18 cellular contexts compared by ENCODE assay signal in genomic region chr7:129073204-129073603, GRCh38. TPM values are rescaled to one million over a fixed set of nuclear protein-coding genes. Genes with fewer than 3 reads are reported as not detected.
A peak's percentile ranks its signal among the peaks of the same experiment; 100 is the strongest.
DNase-seq lines count a peak whose midpoint lies in the region; ATAC-seq and TF ChIP-seq lines count a peak whose summit lies in the region.
"Had no signal": no experiment of that assay in that cellular context is flagged by ENCODE, and none has a peak within 500 bp of the region (broad histone marks: within the 10 kb centered on the region; RNA-seq: fewer than 3 reads in every experiment).

No MANE protein-coding gene starts in this region.

- CTCF ChIA-PET in activated CD8-positive, alpha-beta memory T cell treated with anti-CD3 and anti-CD28 coated beads, Interleukin-2, amount 10 ng/mL, durations not matched to agents 7 days and 5 days (lab: Charles Lee) = interaction anchor here (1.3 kb wide), 1 partner anchor 19 kb away, joined by 9 read pairs; no protein-coding TSS in a partner anchor

- peak overlapping the region; percentile 13 for H3K27ac Mint-ChIP-seq in activated CD8-positive, alpha-beta memory T cell treated with anti-CD3 and anti-CD28 coated beads, Interleukin-2, amount 10 ng/mL, durations not matched to agents 7 days and 5 days
- H3K27ac Mint-ChIP-seq in osteocyte (ENCODE audit: unreplicated experiment) = no peak overlapping the region

- no peaks in the 10 kb centered on the region for H4K20me1 ChIP-seq in KMS-11 (ENCODE audit: insufficient read depth)

- H3K27me3 ChIP-seq in KMS-11 (ENCODE audit: insufficient read depth, low read depth) (no peaks in the 10 kb centered on the region), SJSA1 (replicated peaks) (no peaks in the 10 kb centered on the region)

- H3K4me1 ChIP-seq in KMS-11 (ENCODE audit: low read depth, poor library complexity, severe bottlenecking) (peaks cover 36% of the 10 kb centered on the region), SJSA1 (replicated peaks) (peaks cover 42% of the 10 kb centered on the region)

- no peaks in the 10 kb centered on the region for H3K9me3 Mint-ChIP-seq in activated CD8-positive, alpha-beta memory T cell treated with anti-CD3 and anti-CD28 coated beads, Interleukin-2, amount 10 ng/mL, durations not matched to agents 7 days and 5 days (ENCODE audit: low read depth)
- no peaks in the 10 kb centered on the region for H3K9me3 Mint-ChIP-seq in osteocyte (ENCODE audit: unreplicated experiment)

- DNase-seq in activated CD8-positive, alpha-beta memory T cell treated with anti-CD3 and anti-CD28 coated beads, Interleukin-2, amount 10 ng/mL, durations not matched to agents 7 days and 5 days = no peak
- DNase-seq in activated CD8-positive, alpha-beta memory T cell treated with anti-CD3 and anti-CD28 coated beads, Interleukin-2, amount 50 U/mL, for 48 hours = no peak
- DNase-seq in SJSA1 (ENCODE audit: low read depth in 1 of 2, low spot score in 2 of 2) = no peak
- DNase-seq in osteocyte (ENCODE audit: extremely low spot score, unreplicated experiment) = peak; percentile 19
- DNase-seq: DMS79, NCI-H1694, NCI-H2081, NCI-H2171, NCI-H345, NCI-H524, NCI-H774 had no signal

- H3K36me3 ChIP-seq in KMS-11 (ENCODE audit: insufficient read depth) (no peaks in the 10 kb centered on the region), SJSA1 (no peaks in the 10 kb centered on the region)

- H3K27ac ChIP-seq in KMS-11 = peak overlapping the region; percentile 82
- H3K27ac ChIP-seq in SJSA1 = peak overlapping the region; percentile 55; the same call in 1 of the 2 replicates
- H3K27ac ChIP-seq: 22Rv1, C4-2B had no signal

- peaks cover 5% of the 10 kb centered on the region for H3K27me3 Mint-ChIP-seq in activated CD8-positive, alpha-beta memory T cell treated with anti-CD3 and anti-CD28 coated beads, Interleukin-2, amount 10 ng/mL, durations not matched to agents 7 days and 5 days
- peaks cover 30% of the 10 kb centered on the region for H3K27me3 Mint-ChIP-seq in osteocyte (ENCODE audit: unreplicated experiment)

- no peak overlapping the region for H3K4me3 ChIP-seq in KMS-11 (IDR thresholded peaks at IDR 0.05; ENCODE audit: insufficient read depth, low read depth, low read length)
- no peak overlapping the region for H3K4me3 ChIP-seq in SJSA1

- H3K79me2 ChIP-seq in KMS-11 (ENCODE audit: insufficient read depth, low read depth) = no peaks in the 10 kb centered on the region

- H3K36me3 Mint-ChIP-seq in activated CD8-positive, alpha-beta memory T cell treated with anti-CD3 and anti-CD28 coated beads, Interleukin-2, amount 10 ng/mL, durations not matched to agents 7 days and 5 days = no peaks in the 10 kb centered on the region
- no peaks in the 10 kb centered on the region for H3K36me3 Mint-ChIP-seq in osteocyte (ENCODE audit: unreplicated experiment)

- ATAC-seq in activated CD8-positive, alpha-beta memory T cell treated with anti-CD3 and anti-CD28 coated beads, Interleukin-2, amount 10 ng/mL, durations not matched to agents 7 days and 5 days = peak; percentile 18
- ATAC-seq in GM21447 (IDR thresholded peaks at IDR 0.05; ENCODE audit: unreplicated experiment) (no peak), GM21737 (IDR thresholded peaks at IDR 0.05; ENCODE audit: unreplicated experiment) (no peak), HG03442 (IDR thresholded peaks at IDR 0.05; ENCODE audit: unreplicated experiment) (no peak)
- ATAC-seq: HCT116 had no signal

- H3K4me1 Mint-ChIP-seq in activated CD8-positive, alpha-beta memory T cell treated with anti-CD3 and anti-CD28 coated beads, Interleukin-2, amount 10 ng/mL, durations not matched to agents 7 days and 5 days = peaks cover 29% of the 10 kb centered on the region
- no peaks in the 10 kb centered on the region for H3K4me1 Mint-ChIP-seq in osteocyte (ENCODE audit: unreplicated experiment)

- peak overlapping the region; percentile 66 for H2AFZ ChIP-seq in KMS-11 (ENCODE audit: low read depth)

- peak overlapping the region; percentile 68 for H3K4me2 ChIP-seq in KMS-11

- peak overlapping the region; percentile 62 for H3K9ac ChIP-seq in KMS-11

- TF ChIP-seq CTCF in KMS-11 (conservative IDR thresholded peaks at IDR 0.05; ENCODE audit: low read depth, low read length) = no peak
- no peak for TF ChIP-seq CTCF in osteocyte (IDR thresholded peaks at IDR 0.05)

- H3K9me3 ChIP-seq in SJSA1 (replicated peaks) = no peaks in the 10 kb centered on the region

- H3K4me3 Mint-ChIP-seq in activated CD8-positive, alpha-beta memory T cell treated with anti-CD3 and anti-CD28 coated beads, Interleukin-2, amount 10 ng/mL, durations not matched to agents 7 days and 5 days = no peak overlapping the region
- no peak overlapping the region for H3K4me3 Mint-ChIP-seq in osteocyte (ENCODE audit: unreplicated experiment)

RNA-seq across cellular contexts. Expression of gene TNPO3, which starts 18.3 kb away (rescaled TPM):
- total RNA-seq in activated CD8-positive, alpha-beta memory T cell treated with anti-CD3 and anti-CD28 coated beads, Interleukin-2, amount 10 ng/mL, durations not matched to agents 7 days and 5 days = 10 to 100 TPM; 51.9 to 55.8 TPM
- 45.5 and 61.5 TPM in 2 replicates for total RNA-seq in SJSA1 (2014; rRNA removed; shearing (Covaris generic))
- 46.0 and 46.2 TPM in 2 replicates for total RNA-seq in osteocyte
